In genomic region chr6:42963855-42964605, GRCh38 we compare ENCODE assay signal across 1 cellular context.
A peak's percentile ranks its signal among the peaks of the same experiment; 100 is the strongest.
TF ChIP-seq lines count a peak whose summit lies in the region.

No MANE protein-coding gene starts in this region.

TF ChIP-seq in HepG2, 621 proteins besides CTCF, POLR2A, EP300 and RAD21 (continues in another document):
- TF ChIP-seq RARA (CRISPR knock-in tag; IDR thresholded peaks at IDR 0.05): no peak
- TF ChIP-seq ZNF549 (CRISPR knock-in tag; IDR thresholded peaks at IDR 0.05): no peak
- TF ChIP-seq SYNCRIP (IDR thresholded peaks at IDR 0.05; ENCODE audit: insufficient read depth, low read depth, low read length): no peak
- no peak for TF ChIP-seq SMAD3 (CRISPR knock-in tag; IDR thresholded peaks at IDR 0.05)
- TF ChIP-seq ZNF788 (CRISPR knock-in tag; IDR thresholded peaks at IDR 0.05; ENCODE audit: borderline replicate concordance): 0 out of 2 replicates have a peak, but pooled peaks have one; percentile 33
- TF ChIP-seq ZMYM2 (CRISPR knock-in tag; IDR thresholded peaks at IDR 0.05): no peak
- no peak for TF ChIP-seq ZMAT5 (CRISPR knock-in tag; IDR thresholded peaks at IDR 0.05; ENCODE audit: borderline replicate concordance, low read depth)
- no peak for TF ChIP-seq NCOA2 (CRISPR knock-in tag; IDR thresholded peaks at IDR 0.05)
- TF ChIP-seq SNAPC4 (CRISPR knock-in tag; IDR thresholded peaks at IDR 0.05): no peak
- no peak for TF ChIP-seq FOXK1 (CRISPR knock-in tag; IDR thresholded peaks at IDR 0.05; ENCODE audit: borderline replicate concordance, low read depth)
- TF ChIP-seq RERE (CRISPR knock-in tag; IDR thresholded peaks at IDR 0.05; ENCODE audit: low read depth): no peak
- TF ChIP-seq MLLT10 (CRISPR knock-in tag; IDR thresholded peaks at IDR 0.05): no peak
- no peak for TF ChIP-seq HDAC6 (IDR thresholded peaks at IDR 0.05; ENCODE audit: low read depth, low read length)
- no peak for TF ChIP-seq SOX13 (IDR thresholded peaks at IDR 0.05)
- no peak for TF ChIP-seq SOX13 (CRISPR knock-in tag; conservative IDR thresholded peaks at IDR 0.05 in 1 of 2, IDR thresholded peaks at IDR 0.05 in 1 of 2)
- no peak for TF ChIP-seq SALL2 (CRISPR knock-in tag; IDR thresholded peaks at IDR 0.05)
- TF ChIP-seq ZNF547 (CRISPR knock-in tag; IDR thresholded peaks at IDR 0.05): 0 out of 2 replicates have a peak, but pooled peaks have one; percentile 31
- no peak for TF ChIP-seq ZFP90 (CRISPR knock-in tag; IDR thresholded peaks at IDR 0.05; ENCODE audit: borderline replicate concordance)
- TF ChIP-seq NFIC (IDR thresholded peaks at IDR 0.05; ENCODE audit: low read length): no peak
- TF ChIP-seq ZNF709 (CRISPR knock-in tag; IDR thresholded peaks at IDR 0.05): no peak; the same call in 1 of the 2 replicates
- TF ChIP-seq STAT6 (CRISPR knock-in tag; IDR thresholded peaks at IDR 0.05; ENCODE audit: borderline replicate concordance): no peak
- no peak for TF ChIP-seq ZNF354B (CRISPR knock-in tag; IDR thresholded peaks at IDR 0.05)
- 0 out of 2 replicates have a peak, but pooled peaks have one; percentile 39 for TF ChIP-seq GTF3A (CRISPR knock-in tag; conservative IDR thresholded peaks at IDR 0.05)
- no peak for TF ChIP-seq ARNTL (CRISPR knock-in tag; IDR thresholded peaks at IDR 0.05)
- TF ChIP-seq HES4 (CRISPR knock-in tag; IDR thresholded peaks at IDR 0.05; ENCODE audit: borderline replicate concordance): 0 out of 2 replicates have a peak, but pooled peaks have one; percentile 38
- no peak for TF ChIP-seq ZNF691 (CRISPR knock-in tag; IDR thresholded peaks at IDR 0.05; ENCODE audit: borderline replicate concordance, low read depth)
- no peak for TF ChIP-seq MEF2D (CRISPR knock-in tag; IDR thresholded peaks at IDR 0.05)
- TF ChIP-seq MBD4 (IDR thresholded peaks at IDR 0.05; ENCODE audit: borderline replicate concordance, low read length): no peak
- TF ChIP-seq MAFG (CRISPR knock-in tag; IDR thresholded peaks at IDR 0.05): no peak
- TF ChIP-seq STAG1 (CRISPR knock-in tag; IDR thresholded peaks at IDR 0.05): peak; percentile 77
- no peak for TF ChIP-seq HOMEZ (CRISPR knock-in tag; IDR thresholded peaks at IDR 0.05; ENCODE audit: low read depth)
- TF ChIP-seq SAP130 (CRISPR knock-in tag; IDR thresholded peaks at IDR 0.05; ENCODE audit: low read depth): 0 out of 2 replicates have a peak, but pooled peaks have one; percentile 35
- peak; percentile 73 for TF ChIP-seq SMC3 (IDR thresholded peaks at IDR 0.05; ENCODE audit: low read length)
- TF ChIP-seq ZNF781 (CRISPR knock-in tag; IDR thresholded peaks at IDR 0.05; ENCODE audit: borderline replicate concordance, not compliant biosample characterization): no peak
- 0 out of 2 replicates have a peak, but pooled peaks have one; percentile 46 for TF ChIP-seq ZNF615 (CRISPR knock-in tag; IDR thresholded peaks at IDR 0.05; ENCODE audit: borderline replicate concordance)
- no peak for TF ChIP-seq ZFP41 (CRISPR knock-in tag; IDR thresholded peaks at IDR 0.05; ENCODE audit: borderline replicate concordance)
- no peak for TF ChIP-seq ZNF687 (CRISPR knock-in tag; IDR thresholded peaks at IDR 0.05)
- TF ChIP-seq TEAD2 (CRISPR knock-in tag; IDR thresholded peaks at IDR 0.05): no peak
- TF ChIP-seq MXI1 (IDR thresholded peaks at IDR 0.05; ENCODE audit: borderline replicate concordance, low read depth, low read length): 0 out of 3 replicates have a peak, but pooled peaks have one; percentile 16
- TF ChIP-seq HIVEP1 (CRISPR knock-in tag; IDR thresholded peaks at IDR 0.05): no peak
- no peak for TF ChIP-seq JDP2 (CRISPR knock-in tag; IDR thresholded peaks at IDR 0.05; ENCODE audit: borderline replicate concordance)
